In genomic region chr11:114774599-114775365, GRCh38 we compare ENCODE assay signal across 8 cellular contexts.
DNase-seq lines count a peak whose midpoint lies in the region; ATAC-seq, FAIRE-seq and TF ChIP-seq lines count a peak whose summit lies in the region.

No MANE protein-coding gene starts in this region.

- DNase-seq in GM19239 (ENCODE audit: insufficient read length, low spot score) (peak; percentile 16), NCI-H2196 (lab: John Stamatoyannopoulos, UW; ENCODE audit: unreplicated experiment) (peak; percentile 77), GM12878 (ENCODE audit: low read depth, low spot score) (no peak), kidney glomerular epithelial cell (lab: John Stamatoyannopoulos, UW) (peak; percentile 37), tibial artery (no peak)

- no peak for FAIRE-seq in GM19239 (lab: Jason Lieb, UNC)
- no peak for FAIRE-seq in GM12878 (lab: Jason Lieb, UNC)

- H3K27ac ChIP-seq in C4-2B (no peak overlapping the region), GM12878 (ENCODE audit: control insufficient read depth, insufficient read depth) (no peak overlapping the region), tibial artery (no peak overlapping the region)

- H3K27me3 ChIP-seq in GM12878 (replicated peaks in 1 of 2; ENCODE audit: control insufficient read depth in 2 of 2, insufficient read depth in 2 of 2, low read length in 1 of 2) (no peaks in the 10 kb centered on the region), tibial artery (peaks cover 0 to 26% of the 10 kb centered on the region in 2 donors)

- peak; percentile 59 for TF ChIP-seq RAD21 in GM12878 (IDR thresholded peaks at IDR 0.05; ENCODE audit: insufficient read depth, low read depth, low read length)

- no TSS peak for BruUV-seq in GM12878 (replicated peaks; lab: Mats Ljungman, UMichigan)

- no peak overlapping the region for H3K4me2 ChIP-seq in GM12878 (ENCODE audit: control insufficient read depth, insufficient read depth)

- H3K9me3 ChIP-seq in GM12878 (replicated peaks; ENCODE audit: control insufficient read depth, insufficient read depth, low read length) (no peaks in the 10 kb centered on the region), tibial artery (no peaks in the 10 kb centered on the region)

- peak; percentile 60; the same call in 2 of the 3 replicates for ATAC-seq in GM12878
- ATAC-seq in GM21526 (IDR thresholded peaks at IDR 0.05; ENCODE audit: low FRiP score, unreplicated experiment): no peak
- no peak for ATAC-seq in HG03196 (IDR thresholded peaks at IDR 0.05; ENCODE audit: unreplicated experiment)

- RAD21 ChIA-PET in GM12878 (lab: Charles Lee; ENCODE audit: unreplicated experiment): interaction anchor here (1.3 kb wide), 1 partner anchor 10 kb away, joined by 3 read pairs; no protein-coding TSS in a partner anchor

- TF ChIP-seq CTCF in C4-2B (conservative IDR thresholded peaks at IDR 0.05) (peak; percentile 88), GM12878 (IDR thresholded peaks at IDR 0.05 in 2 of 3, conservative IDR thresholded peaks at IDR 0.05 in 1 of 3; ENCODE audit: control insufficient read depth in 2 of 3, extremely low read depth in 1 of 3, insufficient read depth in 1 of 3, low read depth in 3 of 3, low read length in 3 of 3) (peak; percentile 40 to 60 (median 41); a peak in 5 of 6 replicates), tibial artery (IDR thresholded peaks at IDR 0.05) (no peak)

- no peak overlapping the region for H3K4me3 ChIP-seq in GM12878
- H3K4me3 ChIP-seq in tibial artery: no peak overlapping the region

- H2AFZ ChIP-seq in GM12878 (ENCODE audit: control insufficient read depth, low read depth, low read length): no peak overlapping the region

- 26% methylated on average over 19 of the region's 19 CpGs for WGBS in GM12878 (ENCODE audit: insufficient coverage, insufficient replicate concordance, low lambda C conversion rate, missing lambda C conversion rate)

- POLR2A ChIA-PET in GM12878 (lab: Charles Lee): no interaction called here

- intact Hi-C loops in GM12878 (cut with micrococcal nuclease; ENCODE audit: unreplicated experiment) (no loop called here), tibial artery (cut with DNase I; ENCODE audit: low total_unique reads) (no loop called here)

- SMC1A ChIA-PET in GM12878 (lab: Charles Lee; ENCODE audit: uncharacterized antibody, unreplicated experiment): no interaction called here

- no peak overlapping the region for H3K9ac ChIP-seq in GM12878 (ENCODE audit: control insufficient read depth, insufficient read depth, low read length)

- TF ChIP-seq POLR2A in GM12878 (IDR thresholded peaks at IDR 0.05; ENCODE audit: low read depth, low read length): no peak

- no peak for TF ChIP-seq EP300 in GM12878 (IDR thresholded peaks at IDR 0.05; ENCODE audit: borderline replicate concordance in 1 of 2, control insufficient read depth in 1 of 2, low read depth in 2 of 2, low read length in 2 of 2)

- no peaks in the 10 kb centered on the region for H3K4me1 ChIP-seq in GM12878 (ENCODE audit: control insufficient read depth, insufficient read depth, low read length)
- H3K4me1 ChIP-seq in tibial artery: no peaks in the 10 kb centered on the region

- H3K36me3 ChIP-seq in GM12878 (ENCODE audit: control insufficient read depth in 2 of 2, insufficient read depth in 2 of 2, low read length in 1 of 2): no peaks in the 10 kb centered on the region
- no peaks in the 10 kb centered on the region for H3K36me3 ChIP-seq in tibial artery

- CTCF ChIA-PET in GM12878 (lab: Yijun Ruan, JAX): interaction anchor here (0.6 to 2.5 kb wide), 4 partner anchors 9 to 1985 kb away, joined by 3 to 10 read pairs (median 4); no protein-coding TSS in a partner anchor

- no peaks in the 10 kb centered on the region for H4K20me1 ChIP-seq in GM12878 (ENCODE audit: control insufficient read depth, insufficient read depth)

- no peaks in the 10 kb centered on the region for H3K79me2 ChIP-seq in GM12878 (ENCODE audit: control insufficient read depth, insufficient read depth, low read length)

- in situ Hi-C loops in GM12878 (cut with MboI): no loop called here

TF ChIP-seq in GM12878, 131 proteins besides CTCF, POLR2A, EP300 and RAD21:
- TF ChIP-seq SPI1 (IDR thresholded peaks at IDR 0.05; ENCODE audit: borderline replicate concordance, insufficient read depth, low read depth, low read length): no peak
TF ChIP-seq in GM12878: peak in this region for 0.

Comparison
In these comparisons a context has a peak if more than half of its experiments do, and no peak if none do; other contexts are left out.
1. CTCF ChIP-seq: peak in C4-2B (single experiment) and GM12878 (3 of 3); none in tibial artery (0 of 2).
2. DNase-seq: peak in GM19239 (single experiment), NCI-H2196 (single experiment) and kidney glomerular epithelial cell (single experiment); none in GM12878 (single experiment) and tibial artery (0 of 2).